20 cellular contexts compared by ENCODE assay signal in genomic region chr6:135202821-135203220, GRCh38. TPM values are rescaled to one million over a fixed set of nuclear protein-coding genes. Genes with fewer than 3 reads are reported as not detected.
"Had no signal": no experiment of that assay in that cellular context is flagged by ENCODE, and none has a peak within 500 bp of the region (broad histone marks: within the 10 kb centered on the region; RNA-seq: fewer than 3 reads in every experiment).

No MANE protein-coding gene starts in this region.

- ATAC-seq: natural killer cell; pancreas; right cardiac atrium; stimulated activated memory B cell treated with anti-CD40 and anti-IgM and Interleukin-4, amounts not matched to agents 10 μg/mL and 1 μg/mL and 100 μg/mL, for 72 hours had no signal

- H3K79me2 ChIP-seq: hepatocyte had no signal

- H2AFZ ChIP-seq: hepatocyte, neural progenitor cell had no signal

- H3K27me3 ChIP-seq: colonic mucosa, esophagus squamous epithelium, hepatocyte, neural progenitor cell, pancreas, tibial artery, upper lobe of left lung, uterus had no signal

- H3K36me3 Mint-ChIP-seq: natural killer cell; stimulated activated memory B cell treated with anti-CD40 and anti-IgM and Interleukin-4, amounts not matched to agents 10 μg/mL and 1 μg/mL and 100 μg/mL, for 72 hours had no signal

- H3K4me3 Mint-ChIP-seq: natural killer cell; neural progenitor cell; stimulated activated memory B cell treated with anti-CD40 and anti-IgM and Interleukin-4, amounts not matched to agents 10 μg/mL and 1 μg/mL and 100 μg/mL, for 72 hours; stimulated activated naive CD8-positive, alpha-beta T cell treated with anti-CD3 and anti-CD28 coated beads, Interleukin-15, Interleukin-2, amounts not matched to agents 100 ng/mL and 50 ng/mL, for 24 hours had no signal

- H3K4me2 ChIP-seq: hepatocyte, neural progenitor cell had no signal

- H3K27me3 Mint-ChIP-seq: progenitor cell of endocrine pancreas; stimulated activated memory B cell treated with anti-CD40 and anti-IgM and Interleukin-4, amounts not matched to agents 10 μg/mL and 1 μg/mL and 100 μg/mL, for 72 hours; stimulated activated naive CD8-positive, alpha-beta T cell treated with anti-CD3 and anti-CD28 coated beads, Interleukin-15, Interleukin-2, amounts not matched to agents 100 ng/mL and 50 ng/mL, for 24 hours had no signal

- DNase-seq: colonic mucosa; dermis blood vessel endothelial cell; esophagus squamous epithelium; foreskin melanocyte; head of caudate nucleus; kidney glomerular epithelial cell; mammary epithelial cell; natural killer cell; occipital lobe; pancreas; right cardiac atrium; stimulated activated CD4-positive, alpha-beta T cell treated with anti-CD3 and anti-CD28 coated beads, Interleukin-4, amount 100 ng/mL, for 1 hour; tibial artery; uterus had no signal

- H3K4me1 ChIP-seq: colonic mucosa, esophagus squamous epithelium, neural progenitor cell, pancreas, tibial artery, upper lobe of left lung, uterus had no signal

- H3K36me3 ChIP-seq: colonic mucosa, pancreas, tibial artery, upper lobe of left lung, uterus had no signal

- H3K4me1 Mint-ChIP-seq: natural killer cell; neural progenitor cell; stimulated activated memory B cell treated with anti-CD40 and anti-IgM and Interleukin-4, amounts not matched to agents 10 μg/mL and 1 μg/mL and 100 μg/mL, for 72 hours had no signal

- H3K9me3 ChIP-seq: colonic mucosa, esophagus squamous epithelium, pancreas, tibial artery, upper lobe of left lung, uterus had no signal

- H3K9ac ChIP-seq: neural progenitor cell had no signal

- H3K27ac Mint-ChIP-seq: natural killer cell; neural progenitor cell; progenitor cell of endocrine pancreas; stimulated activated memory B cell treated with anti-CD40 and anti-IgM and Interleukin-4, amounts not matched to agents 10 μg/mL and 1 μg/mL and 100 μg/mL, for 72 hours; stimulated activated naive CD8-positive, alpha-beta T cell treated with anti-CD3 and anti-CD28 coated beads, Interleukin-15, Interleukin-2, amounts not matched to agents 100 ng/mL and 50 ng/mL, for 24 hours had no signal

- H3K4me3 ChIP-seq: colonic mucosa, esophagus squamous epithelium, hepatocyte, neural progenitor cell, pancreas, tibial artery, upper lobe of left lung, uterus had no signal

- H3K27ac ChIP-seq: colonic mucosa, esophagus squamous epithelium, hepatocyte, neural progenitor cell, pancreas, tibial artery, upper lobe of left lung, uterus had no signal

- H3K9me3 Mint-ChIP-seq: natural killer cell; neural progenitor cell; stimulated activated memory B cell treated with anti-CD40 and anti-IgM and Interleukin-4, amounts not matched to agents 10 μg/mL and 1 μg/mL and 100 μg/mL, for 72 hours; stimulated activated naive CD8-positive, alpha-beta T cell treated with anti-CD3 and anti-CD28 coated beads, Interleukin-15, Interleukin-2, amounts not matched to agents 100 ng/mL and 50 ng/mL, for 24 hours had no signal

RNA-seq across cellular contexts. Expression of gene MYB, which starts 21.7 kb away (rescaled TPM):
- polyA plus RNA-seq: right cardiac atrium had no signal
